ENCODE assay signal across 20 cellular contexts in the genomic region with DNA sequence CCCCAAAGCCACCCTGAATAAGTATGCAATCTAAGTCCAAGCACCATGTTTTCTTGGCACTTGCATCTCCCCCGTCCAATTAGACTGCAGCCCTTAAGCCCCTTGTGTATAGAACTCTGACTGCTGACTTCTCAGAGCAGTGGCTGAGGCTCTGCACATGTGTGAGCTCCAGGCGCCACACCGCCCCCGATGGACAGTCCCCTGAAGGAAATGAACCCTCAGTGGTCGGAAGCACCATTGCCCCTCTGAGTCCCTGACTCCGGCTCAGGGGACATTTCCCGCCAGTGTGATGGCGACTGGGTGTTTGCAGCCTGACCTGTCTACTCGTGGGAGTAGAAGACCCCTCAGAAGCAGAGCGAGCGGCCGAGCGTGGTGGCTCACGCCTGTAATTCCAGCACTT. TPM values are rescaled to one million over a fixed set of nuclear protein-coding genes. Genes with fewer than 3 reads are reported as not detected.
DNase-seq lines count a peak whose midpoint lies in the region; ATAC-seq and TF ChIP-seq lines count a peak whose summit lies in the region.
"Had no signal": no experiment of that assay in that cellular context is flagged by ENCODE, and none has a peak within 500 bp of the region (broad histone marks: within the 10 kb centered on the region; RNA-seq: fewer than 3 reads in every experiment).

No MANE protein-coding gene starts in this region.

- H3K36me3 Mint-ChIP-seq in HFFc6 (ENCODE audit: low read depth) (peaks cover 12% of the 10 kb centered on the region), endodermal cell (ENCODE audit: low read depth) (no peaks in the 10 kb centered on the region), neural progenitor cell (no peaks in the 10 kb centered on the region)

- peaks cover 14% of the 10 kb centered on the region for H3K4me1 ChIP-seq in BE2C
- H3K4me1 ChIP-seq in endodermal cell (ENCODE audit: control insufficient read depth, insufficient read depth, low read length) = no peaks in the 10 kb centered on the region
- no peaks in the 10 kb centered on the region for H3K4me1 ChIP-seq in neural progenitor cell

- H3K27ac ChIP-seq in endodermal cell (ENCODE audit: low read depth, low read length) = no peak overlapping the region
- H3K27ac ChIP-seq in neural progenitor cell = no peak overlapping the region
- H3K27ac ChIP-seq: RWPE1 had no signal

- no peaks in the 10 kb centered on the region for H3K27me3 ChIP-seq in BE2C
- H3K27me3 ChIP-seq in endodermal cell (ENCODE audit: control insufficient read depth, insufficient read depth, low read length, poor library complexity, severe bottlenecking) = no peaks in the 10 kb centered on the region
- no peaks in the 10 kb centered on the region for H3K27me3 ChIP-seq in neural progenitor cell

- H3K4me3 ChIP-seq in BE2C (ENCODE audit: low read depth, low read length) (no peak overlapping the region), endodermal cell (ENCODE audit: low read length) (no peak overlapping the region), neural progenitor cell (no peak overlapping the region)

- H3K4me3 Mint-ChIP-seq in HFFc6 (no peak overlapping the region), endodermal cell (no peak overlapping the region), neural progenitor cell (no peak overlapping the region)
- H3K4me3 Mint-ChIP-seq: B cell; CD4-positive, alpha-beta memory T cell had no signal

- no peaks in the 10 kb centered on the region for H3K9me3 ChIP-seq in BE2C
- no peaks in the 10 kb centered on the region for H3K9me3 ChIP-seq in endodermal cell (ENCODE audit: control insufficient read depth, low read length)
- no peaks in the 10 kb centered on the region for H3K9me3 ChIP-seq in neural progenitor cell (ENCODE audit: low read depth)

- H3K36me3 ChIP-seq in BE2C (no peaks in the 10 kb centered on the region), endodermal cell (ENCODE audit: control insufficient read depth, insufficient read depth, low read length) (no peaks in the 10 kb centered on the region), neural progenitor cell (no peaks in the 10 kb centered on the region)

- WGBS in endodermal cell (ENCODE audit: insufficient coverage in 1 of 2, insufficient read length in 1 of 2), 2 experiments = 84 to 92% methylated on average over 12 to 14 of the region's 14 CpGs

- H3K9ac ChIP-seq in endodermal cell (ENCODE audit: extremely low read depth, low read length, poor library complexity, severe bottlenecking) = no peak overlapping the region
- H3K9ac ChIP-seq in neural progenitor cell = no peak overlapping the region

- ATAC-seq in HG03571 (IDR thresholded peaks at IDR 0.05; ENCODE audit: unreplicated experiment) (no peak), HG03139 (IDR thresholded peaks at IDR 0.05; ENCODE audit: unreplicated experiment) (no peak)

- H3K4me2 ChIP-seq in neural progenitor cell = no peak overlapping the region

- H3K79me2 ChIP-seq in neural progenitor cell (ENCODE audit: low read depth) = no peaks in the 10 kb centered on the region

- H3K27me3 Mint-ChIP-seq in HFFc6 (ENCODE audit: insufficient read depth) = no peaks in the 10 kb centered on the region; the same call in 1 of the 2 replicates
- H3K27me3 Mint-ChIP-seq in endodermal cell (ENCODE audit: insufficient read depth) = no peaks in the 10 kb centered on the region
- H3K27me3 Mint-ChIP-seq in neural progenitor cell (ENCODE audit: insufficient read depth, low read depth) = peaks cover 9% of the 10 kb centered on the region
- H3K27me3 Mint-ChIP-seq: B cell; CD4-positive, alpha-beta memory T cell had no signal

- H3K27ac Mint-ChIP-seq in HFFc6 (no peak overlapping the region), endodermal cell (no peak overlapping the region), neural progenitor cell (no peak overlapping the region)
- H3K27ac Mint-ChIP-seq: B cell; CD4-positive, alpha-beta memory T cell had no signal

- no peaks in the 10 kb centered on the region for H3K9me3 Mint-ChIP-seq in HFFc6
- H3K9me3 Mint-ChIP-seq in endodermal cell = peaks cover 5% of the 10 kb centered on the region
- H3K9me3 Mint-ChIP-seq in neural progenitor cell = peaks cover 4% of the 10 kb centered on the region

- peaks cover 17% of the 10 kb centered on the region for H3K4me1 Mint-ChIP-seq in HFFc6 (ENCODE audit: low read depth)
- no peaks in the 10 kb centered on the region for H3K4me1 Mint-ChIP-seq in endodermal cell
- peaks cover 6% of the 10 kb centered on the region for H3K4me1 Mint-ChIP-seq in neural progenitor cell

- DNase-seq in BE2C (peak; percentile 45), HFFc6 (no peak), endodermal cell (peak; percentile 74), neural progenitor cell (ENCODE audit: low spot score) (peak; percentile 64), NCI-H2081 treated with DMSO at 0.1 percent for 48 hours (lab: John Stamatoyannopoulos, UW) (no peak)
- DNase-seq: ACHN; CD4-positive, alpha-beta memory T cell; DMS79 treated with DMSO at 0.1 percent for 48 hours; GDM1; GOT3; IMR-90; NCI-H1417; NCI-H1930; NCI-H2171 treated with DMSO at 0.1 percent for 48 hours; NCI-H510A; NK-92 treated with Interleukin-12 subunit alpha and Interleukin-12 subunit beta, amount 100 ng/mL, for 24 hours had no signal

- no peaks in the 10 kb centered on the region for H3F3A ChIP-seq in neural progenitor cell (ENCODE audit: low read depth)

- no peaks in the 10 kb centered on the region for H4K20me1 ChIP-seq in neural progenitor cell (ENCODE audit: low read depth)

- TF ChIP-seq CTCF in BE2C (IDR thresholded peaks at IDR 0.05; ENCODE audit: low read depth, low read length) (no peak; the same call in 1 of the 2 replicates), HFFc6 (IDR thresholded peaks at IDR 0.05) (peak; percentile 10; the same call in 1 of the 2 replicates), endodermal cell (conservative IDR thresholded peaks at IDR 0.05) (peak; percentile 60), neural progenitor cell (IDR thresholded peaks at IDR 0.05) (peak; percentile 46)

- H2AFZ ChIP-seq in neural progenitor cell (replicated peaks) = no peak overlapping the region

RNA-seq across cellular contexts. Expression of a gene that starts 37.2 kb away (rescaled TPM):
- polyA plus RNA-seq in BE2C (2012; ENCODE audit: insufficient read depth, insufficient read length, low read depth) = 31.8 TPM
- total RNA-seq in HFFc6 (2021; fragmentation: NEBNext Ultra II Directional; extraction: Animal tissue kit (Norgen Biotek cat#: 25700)) = 10 to 100 TPM; 21.3 to 27.2 (median 25.6) TPM
- total RNA-seq in endodermal cell (10 to 100 TPM; 25.1 to 28.9 TPM), neural progenitor cell (ENCODE audit: low replicate concordance) (46.7 and 56.3 TPM in 2 replicates)
- polyA plus RNA-seq in endodermal cell (2013, experiment 1 of 2) = 37.9 TPM
- 34.1 TPM for polyA plus RNA-seq in endodermal cell (2013, experiment 2 of 2)

Comparison
In these comparisons a context has a peak if more than half of its experiments do, and no peak if none do; other contexts are left out.
1. DNase-seq: peak in BE2C (single experiment), endodermal cell (single experiment) and neural progenitor cell (single experiment); none in HFFc6 (single experiment) and NCI-H2081 treated with DMSO at 0.1 percent for 48 hours (single experiment).